Comparison of ENCODE assay signal across 8 cellular contexts in genomic region chr1:26537951-26538352, GRCh38. TPM values are rescaled to one million over a fixed set of nuclear protein-coding genes. Genes with fewer than 3 reads are reported as not detected.
A peak's percentile ranks its signal among the peaks of the same experiment; 100 is the strongest.
DNase-seq lines count a peak whose midpoint lies in the region; ATAC-seq and TF ChIP-seq lines count a peak whose summit lies in the region.

No MANE protein-coding gene starts in this region.

- no peaks in the 10 kb centered on the region for H3K9me3 Mint-ChIP-seq in natural killer cell

- ATAC-seq in natural killer cell (peak in 2 of 3 donors; percentile 7 to 42), HG03432 (IDR thresholded peaks at IDR 0.05; ENCODE audit: unreplicated experiment) (no peak)

- H3K36me3 Mint-ChIP-seq in natural killer cell: no peaks in the 10 kb centered on the region

- peak overlapping the region; percentile 80 to 84 for H3K27ac Mint-ChIP-seq in natural killer cell

- DNase-seq in NCI-H1417 (lab: John Stamatoyannopoulos, UW): peak in 2 of 3 experiments; percentile 7 to 52
- no peak for DNase-seq in NCI-H1417 treated with DMSO at 0.1 percent for 48 hours (lab: John Stamatoyannopoulos, UW)
- DNase-seq in NB4 (ENCODE audit: low read depth): peak; percentile 79
- DNase-seq in cerebellum (ENCODE audit: low spot score): peak; percentile 69
- DNase-seq in natural killer cell: no peak
- DNase-seq in SHP77 (lab: John Stamatoyannopoulos, UW): no peak
- DNase-seq in activated naive CD4-positive, alpha-beta T cell (lab: John Stamatoyannopoulos, UW): no peak

- intact Hi-C loops in natural killer cell (cut with micrococcal nuclease): no loop called here

- no peaks in the 10 kb centered on the region for H3K27me3 Mint-ChIP-seq in natural killer cell (ENCODE audit: low read depth in 2 of 2)

- no peak overlapping the region for H3K4me3 Mint-ChIP-seq in natural killer cell

- H3K4me3 ChIP-seq in NB4 (ENCODE audit: low read depth, low read length): no peak overlapping the region

- TF ChIP-seq CTCF in NB4 (IDR thresholded peaks at IDR 0.05; ENCODE audit: low read depth, low read length) (peak; percentile 59), natural killer cell (IDR thresholded peaks at IDR 0.05) (no peak)

- peaks cover 54 to 59% of the 10 kb centered on the region in 2 donors for H3K4me1 Mint-ChIP-seq in natural killer cell

- no peak for TF ChIP-seq POLR2A in NB4 (IDR thresholded peaks at IDR 0.05; ENCODE audit: extremely low read depth, insufficient read length)

RNA-seq across cellular contexts. Expression of gene RPS6KA1, which starts 8.4 kb away (rescaled TPM):
- total RNA-seq in cerebellum: 12.5 TPM
- total RNA-seq in natural killer cell: 100 to 1,000 TPM; 191 to 226 (median 215) TPM

Comparison
In these comparisons a context has a peak if more than half of its experiments do, and no peak if none do; other contexts are left out.
1. DNase-seq: peak in NCI-H1417 (2 of 3), NB4 (single experiment) and cerebellum (single experiment); none in NCI-H1417 treated with DMSO at 0.1 percent for 48 hours (single experiment), natural killer cell (single experiment), SHP77 (0 of 2) and activated naive CD4-positive, alpha-beta T cell (0 of 4).
2. RNA of gene RPS6KA1, which starts 8.4 kb away (total RNA-seq): 191 to 226 TPM in natural killer cell; 12.5 TPM in cerebellum (single experiment); every median in the first group is over 10 times any median in the second.